In genomic region chr19:56595548-56595899, GRCh38 we compare ENCODE assay signal across 8 cellular contexts. TPM values are rescaled to one million over a fixed set of nuclear protein-coding genes. Genes with fewer than 3 reads are reported as not detected.
DNase-seq lines count a peak whose midpoint lies in the region; ATAC-seq and TF ChIP-seq lines count a peak whose summit lies in the region.

No MANE protein-coding gene starts in this region.

- H3K9me3 Mint-ChIP-seq in CD4-positive, CD25-positive, alpha-beta regulatory T cell = peaks cover 4 to 38% (median 22%) of the 10 kb centered on the region in 7 donors

- H3K9me3 ChIP-seq in CD4-positive, CD25-positive, alpha-beta regulatory T cell (ENCODE audit: control insufficient read depth in 2 of 2, low read length in 2 of 2) = peaks cover 14 to 23% of the 10 kb centered on the region in 2 experiments
- H3K9me3 ChIP-seq in adipocyte (ENCODE audit: control insufficient read depth, low read length) (no peaks in the 10 kb centered on the region), tibial artery (peaks cover 0 to 3% (median 0%) of the 10 kb centered on the region in 3 donors)

- peaks cover 0 to 29% (median 10%) of the 10 kb centered on the region in 4 donors for H3K4me1 Mint-ChIP-seq in CD4-positive, CD25-positive, alpha-beta regulatory T cell

- ATAC-seq in CD4-positive, CD25-positive, alpha-beta regulatory T cell (ENCODE audit: low read depth in 2 of 2) = peak; percentile 21 to 27
- ATAC-seq in HG02943 (IDR thresholded peaks at IDR 0.05; ENCODE audit: low read depth, unreplicated experiment) = peak; percentile 34
- peak; percentile 39 for ATAC-seq in left lobe of liver
- ATAC-seq in HG03025 (IDR thresholded peaks at IDR 0.05; ENCODE audit: low FRiP score, unreplicated experiment) = no peak
- ATAC-seq in HG03521 (IDR thresholded peaks at IDR 0.05; ENCODE audit: unreplicated experiment) = no peak
- no peak for ATAC-seq in HG03175 (IDR thresholded peaks at IDR 0.05; ENCODE audit: unreplicated experiment)

- H3K27ac Mint-ChIP-seq in CD4-positive, CD25-positive, alpha-beta regulatory T cell = peak overlapping the region; percentile 52 to 94 (median 88)

- DNase-seq in CD4-positive, CD25-positive, alpha-beta regulatory T cell = no peak
- DNase-seq in adipocyte (ENCODE audit: low read depth) (no peak), left lobe of liver (ENCODE audit: low spot score) (no peak), tibial artery (no peak)

- no peaks in the 10 kb centered on the region for H3K27me3 ChIP-seq in CD4-positive, CD25-positive, alpha-beta regulatory T cell (ENCODE audit: control insufficient read depth, insufficient read depth, low read length)
- H3K27me3 ChIP-seq in adipocyte (replicated peaks; ENCODE audit: control insufficient read depth, insufficient read depth, low read length) = no peaks in the 10 kb centered on the region
- no peaks in the 10 kb centered on the region for H3K27me3 ChIP-seq in tibial artery

- H3K4me3 ChIP-seq in CD4-positive, CD25-positive, alpha-beta regulatory T cell (ENCODE audit: low read depth, low read length) = peak overlapping the region; percentile 81
- H3K4me3 ChIP-seq in adipocyte (ENCODE audit: low read length) = peak overlapping the region; percentile 98
- peak overlapping the region; percentile 97 to 98 for H3K4me3 ChIP-seq in tibial artery

- peak overlapping the region; percentile 90 to 95 (median 92) for H3K4me3 Mint-ChIP-seq in CD4-positive, CD25-positive, alpha-beta regulatory T cell

- H3K9ac ChIP-seq in adipocyte (ENCODE audit: low read length) = peak overlapping the region; percentile 96

- no peaks in the 10 kb centered on the region for H3K27me3 Mint-ChIP-seq in CD4-positive, CD25-positive, alpha-beta regulatory T cell

- intact Hi-C loops in tibial artery (cut with DNase I; ENCODE audit: low total_unique reads) = loop anchor here (10.0 kb wide), 1 partner anchor 91 kb away; the partner anchor contains the start of gene ZNF471

- TF ChIP-seq CTCF in tibial artery (IDR thresholded peaks at IDR 0.05) = no peak

- peaks cover 22% of the 10 kb centered on the region for H3K36me3 Mint-ChIP-seq in CD4-positive, CD25-positive, alpha-beta regulatory T cell

- H3K4me1 ChIP-seq in CD4-positive, CD25-positive, alpha-beta regulatory T cell (ENCODE audit: control insufficient read depth, insufficient read depth, low read length, poor library complexity, severe bottlenecking) = no peaks in the 10 kb centered on the region
- H3K4me1 ChIP-seq in adipocyte (ENCODE audit: control insufficient read depth, insufficient read depth, low read length) = peaks cover 5% of the 10 kb centered on the region
- H3K4me1 ChIP-seq in tibial artery = peaks cover 0 to 13% (median 7%) of the 10 kb centered on the region in 4 donors

- no peak overlapping the region for H3K27ac ChIP-seq in CD4-positive, CD25-positive, alpha-beta regulatory T cell (ENCODE audit: insufficient read depth, low read length, poor library complexity, severe bottlenecking)
- peak overlapping the region; percentile 78 to 88 for H3K27ac ChIP-seq in tibial artery

- H3K36me3 ChIP-seq in CD4-positive, CD25-positive, alpha-beta regulatory T cell (ENCODE audit: control insufficient read depth, insufficient read depth, low read length) = peaks cover 16% of the 10 kb centered on the region
- H3K36me3 ChIP-seq in adipocyte (ENCODE audit: control insufficient read depth, insufficient read depth, low read length, severe bottlenecking) (no peaks in the 10 kb centered on the region), tibial artery (peaks cover under 1 to 22% (median 14%) of the 10 kb centered on the region in 3 donors)

RNA-seq across cellular contexts. Expression of gene ZNF71, which starts 0.4 kb away (rescaled TPM):
- 3.3 TPM for total RNA-seq in CD4-positive, CD25-positive, alpha-beta regulatory T cell
- 10 to 100 TPM in 2 of 4 donors, 1 to 10 TPM in 2; 6.9 to 11.4 (median 10.1) TPM for polyA plus RNA-seq in CD4-positive, CD25-positive, alpha-beta regulatory T cell
- 1.8 TPM for total RNA-seq in left lobe of liver

RNA-seq across cellular contexts. Expression of gene ZNF470, which starts 28.3 kb away (rescaled TPM):
- 0.84 TPM for total RNA-seq in CD4-positive, CD25-positive, alpha-beta regulatory T cell
- polyA plus RNA-seq in CD4-positive, CD25-positive, alpha-beta regulatory T cell = 1 to 10 TPM; 1.3 to 3.4 (median 1.9) TPM
- total RNA-seq in left lobe of liver = 2.7 TPM

RNA-seq across cellular contexts. Expression of gene SMIM17, which starts 47.4 kb away (rescaled TPM):
- total RNA-seq in CD4-positive, CD25-positive, alpha-beta regulatory T cell = not detected
- polyA plus RNA-seq in CD4-positive, CD25-positive, alpha-beta regulatory T cell = under 1 TPM in 1 of 4 donors, not detected in 3; 0.45 TPM
- total RNA-seq in left lobe of liver = not detected

RNA-seq across cellular contexts. Expression of gene ZFP28, which starts 56.8 kb away (rescaled TPM):
- 2.9 TPM for total RNA-seq in CD4-positive, CD25-positive, alpha-beta regulatory T cell
- polyA plus RNA-seq in CD4-positive, CD25-positive, alpha-beta regulatory T cell = 1 to 10 TPM; 1.1 to 3.3 (median 2.0) TPM
- 0.45 TPM for total RNA-seq in left lobe of liver

Comparison
In these comparisons a context has a peak if more than half of its experiments do, and no peak if none do; other contexts are left out.
1. ATAC-seq: peak in CD4-positive, CD25-positive, alpha-beta regulatory T cell (2 of 2), HG02943 (single experiment) and left lobe of liver (single experiment); none in HG03025 (single experiment), HG03521 (single experiment) and HG03175 (single experiment).
2. Peak in every context shown above with its lines, with median percentiles within 50 percentile points of each other: H3K4me3 ChIP-seq.